Comparison of ENCODE assay signal across 12 cellular contexts in the genomic region with DNA sequence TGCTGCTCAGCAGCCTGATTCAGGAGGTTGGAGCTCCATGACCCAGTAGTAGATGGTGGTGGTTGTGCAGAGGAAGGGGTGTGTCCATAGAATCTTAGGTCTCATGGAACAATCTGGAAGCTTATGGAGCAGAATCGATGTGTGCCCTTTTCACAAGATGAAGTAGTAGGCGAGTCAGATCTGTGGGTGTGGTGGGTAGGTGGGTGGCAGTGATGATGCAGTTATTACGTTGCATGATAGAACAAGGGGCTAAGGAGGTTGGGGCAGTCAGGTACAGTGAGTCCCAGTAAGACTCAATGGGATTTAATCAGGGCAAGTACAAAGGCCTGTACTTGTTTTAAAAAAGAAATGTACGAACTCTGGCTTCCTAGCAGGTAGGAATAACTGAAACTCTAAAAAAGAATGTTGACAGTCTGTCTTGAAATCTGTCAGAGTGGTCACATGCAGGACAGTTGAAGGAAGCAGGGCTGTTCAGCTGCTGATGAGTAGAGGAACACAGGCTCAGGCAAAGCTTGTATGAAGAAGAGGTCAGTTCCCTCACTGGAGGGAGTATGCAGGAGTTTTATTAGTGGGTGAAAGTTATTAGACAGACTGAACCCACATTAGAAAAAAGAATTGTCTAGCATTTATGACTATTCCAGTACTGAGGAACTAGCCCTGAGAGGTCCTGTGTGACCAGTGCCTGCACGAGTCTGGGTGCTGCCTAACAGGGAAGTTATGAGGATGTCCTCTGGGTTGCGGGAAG. TPM values are rescaled to one million over a fixed set of nuclear protein-coding genes. Genes with fewer than 3 reads are reported as not detected.
A peak's percentile ranks its signal among the peaks of the same experiment; 100 is the strongest.
DNase-seq lines count a peak whose midpoint lies in the region; ATAC-seq and TF ChIP-seq lines count a peak whose summit lies in the region.
"Had no signal": no experiment of that assay in that cellular context is flagged by ENCODE, and none has a peak within 500 bp of the region (broad histone marks: within the 10 kb centered on the region; RNA-seq: fewer than 3 reads in every experiment).

No MANE protein-coding gene starts in this region.

- ATAC-seq in CD4-positive, alpha-beta T cell (ENCODE audit: poor library complexity): no peak
- ATAC-seq in naive thymus-derived CD4-positive, alpha-beta T cell: no peak
- ATAC-seq in HG02970 (IDR thresholded peaks at IDR 0.05; ENCODE audit: low FRiP score, unreplicated experiment) (no peak), HG03097 (IDR thresholded peaks at IDR 0.05; ENCODE audit: low FRiP score, unreplicated experiment) (no peak)

- TF ChIP-seq CTCF in CD4-positive, alpha-beta T cell (IDR thresholded peaks at IDR 0.05): no peak

- peak overlapping the region; percentile 61 for H3K27ac Mint-ChIP-seq in CD4-positive, alpha-beta T cell
- peak overlapping the region; percentile 85 for H3K27ac Mint-ChIP-seq in activated naive CD4-positive, alpha-beta T cell treated with anti-CD3 and anti-CD28 coated beads, Interleukin-2, amount 50 U/mL, for 24 hours
- H3K27ac Mint-ChIP-seq in naive thymus-derived CD4-positive, alpha-beta T cell: peak overlapping the region; percentile 36 to 80 (median 69)

- H4K20me1 ChIP-seq in BLaER1 treated with 17β-estradiol and CSF1 and Interleukin-3, amounts not matched to agents 10 nM and 100 nM: peaks cover 100% of the 10 kb centered on the region in 11 experiments

- peaks cover 45% of the 10 kb centered on the region for H3K36me3 Mint-ChIP-seq in CD4-positive, alpha-beta T cell (ENCODE audit: low read depth)
- H3K36me3 Mint-ChIP-seq in activated naive CD4-positive, alpha-beta T cell treated with anti-CD3 and anti-CD28 coated beads, Interleukin-2, amount 50 U/mL, for 24 hours: peaks cover 25% of the 10 kb centered on the region
- H3K36me3 Mint-ChIP-seq in naive thymus-derived CD4-positive, alpha-beta T cell: peaks cover 3 to 38% (median 24%) of the 10 kb centered on the region in 5 donors

- intact Hi-C loops in CD4-positive, alpha-beta T cell (cut with DNase I, micrococcal nuclease): no loop called here
- intact Hi-C loops in naive thymus-derived CD4-positive, alpha-beta T cell (cut with micrococcal nuclease): no loop called here

- H3K4me3 ChIP-seq in BLaER1 treated with 17β-estradiol and CSF1 and Interleukin-3, amounts not matched to agents 10 nM and 100 nM: no peak overlapping the region
- no peak overlapping the region for H3K4me3 ChIP-seq in naive thymus-derived CD4-positive, alpha-beta T cell (ENCODE audit: low read length)

- no peak for DNase-seq in CD4-positive, alpha-beta T cell
- no peak for DNase-seq in naive thymus-derived CD4-positive, alpha-beta T cell
- DNase-seq in DMS53 (lab: John Stamatoyannopoulos, UW): no peak
- DNase-seq: aorta, COR-L47, NCI-H1048, retina, substantia nigra had no signal

- H3K9ac ChIP-seq in BLaER1 treated with 17β-estradiol and CSF1 and Interleukin-3, amounts not matched to agents 10 nM and 100 nM: peak overlapping the region in 1 of 11 experiments; percentile 28; a peak in 1 of 22 replicates

- peak overlapping the region; percentile 25 to 100 (median 92); a peak in 21 of 22 replicates for H3K4me2 ChIP-seq in BLaER1 treated with 17β-estradiol and CSF1 and Interleukin-3, amounts not matched to agents 10 nM and 100 nM

- H3K9me3 Mint-ChIP-seq in CD4-positive, alpha-beta T cell: peaks cover 3% of the 10 kb centered on the region
- peaks cover 4% of the 10 kb centered on the region for H3K9me3 Mint-ChIP-seq in activated naive CD4-positive, alpha-beta T cell treated with anti-CD3 and anti-CD28 coated beads, Interleukin-2, amount 50 U/mL, for 24 hours
- peaks cover 0 to 11% (median 3%) of the 10 kb centered on the region in 11 donors for H3K9me3 Mint-ChIP-seq in naive thymus-derived CD4-positive, alpha-beta T cell

- peaks cover 52 to 99% (median 93%) of the 10 kb centered on the region in 11 experiments for H3K36me3 ChIP-seq in BLaER1 treated with 17β-estradiol and CSF1 and Interleukin-3, amounts not matched to agents 10 nM and 100 nM
- peaks cover 0 to 9% (median 0%) of the 10 kb centered on the region in 3 experiments for H3K36me3 ChIP-seq in naive thymus-derived CD4-positive, alpha-beta T cell (ENCODE audit: control insufficient read depth in 2 of 3, insufficient read depth in 3 of 3, low read length in 3 of 3)

- no peak overlapping the region for H3K27ac ChIP-seq in BLaER1 treated with 17β-estradiol and CSF1 and Interleukin-3, amounts not matched to agents 10 nM and 100 nM
- no peak overlapping the region for H3K27ac ChIP-seq in CD4-positive, alpha-beta T cell (ENCODE audit: low read depth, low read length)
- no peak overlapping the region for H3K27ac ChIP-seq in naive thymus-derived CD4-positive, alpha-beta T cell (ENCODE audit: low read depth, low read length)

- peaks cover 80% of the 10 kb centered on the region for H3K4me1 Mint-ChIP-seq in CD4-positive, alpha-beta T cell (ENCODE audit: low read depth)
- H3K4me1 Mint-ChIP-seq in activated naive CD4-positive, alpha-beta T cell treated with anti-CD3 and anti-CD28 coated beads, Interleukin-2, amount 50 U/mL, for 24 hours: peaks cover 89% of the 10 kb centered on the region
- peaks cover 55 to 92% (median 77%) of the 10 kb centered on the region in 7 donors for H3K4me1 Mint-ChIP-seq in naive thymus-derived CD4-positive, alpha-beta T cell

- peaks cover 90 to 100% (median 97%) of the 10 kb centered on the region in 10 experiments for H3K4me1 ChIP-seq in BLaER1 treated with 17β-estradiol and CSF1 and Interleukin-3, amounts not matched to agents 10 nM and 100 nM
- peaks cover 0 to 49% of the 10 kb centered on the region in 2 donors for H3K4me1 ChIP-seq in naive thymus-derived CD4-positive, alpha-beta T cell (ENCODE audit: control insufficient read depth in 2 of 2, insufficient read depth in 2 of 2, low read length in 2 of 2)

- H3K9me3 ChIP-seq in BLaER1 treated with 17β-estradiol and CSF1 and Interleukin-3, amounts not matched to agents 10 nM and 100 nM (replicated peaks in 1 of 11): no peaks in the 10 kb centered on the region
- H3K9me3 ChIP-seq in CD4-positive, alpha-beta T cell (ENCODE audit: control insufficient read depth, low read length): no peaks in the 10 kb centered on the region
- peaks cover 0 to 5% (median 0%) of the 10 kb centered on the region in 3 experiments for H3K9me3 ChIP-seq in naive thymus-derived CD4-positive, alpha-beta T cell (ENCODE audit: control insufficient read depth in 2 of 3, low read length in 3 of 3)

- POLR2A ChIA-PET in CD4-positive, alpha-beta T cell (lab: Charles Lee): interaction anchor here (1.3 kb wide), 1 partner anchor 38 kb away, joined by 3 read pairs; no protein-coding TSS in a partner anchor
- POLR2A ChIA-PET in naive thymus-derived CD4-positive, alpha-beta T cell (lab: Charles Lee): interaction anchor here (0.6 kb wide), 1 partner anchor 315 kb away, joined by 3 read pairs; no protein-coding TSS in a partner anchor

- H3K27me3 ChIP-seq in BLaER1 treated with 17β-estradiol and CSF1 and Interleukin-3, amounts not matched to agents 10 nM and 100 nM: no peaks in the 10 kb centered on the region
- no peaks in the 10 kb centered on the region for H3K27me3 ChIP-seq in CD4-positive, alpha-beta T cell (ENCODE audit: control insufficient read depth, insufficient read depth, low read length)
- H3K27me3 ChIP-seq in naive thymus-derived CD4-positive, alpha-beta T cell (ENCODE audit: control insufficient read depth in 2 of 2, insufficient read depth in 2 of 2, low read length in 2 of 2): no peaks in the 10 kb centered on the region

- no peaks in the 10 kb centered on the region for H3K27me3 Mint-ChIP-seq in CD4-positive, alpha-beta T cell
- no peaks in the 10 kb centered on the region for H3K27me3 Mint-ChIP-seq in activated naive CD4-positive, alpha-beta T cell treated with anti-CD3 and anti-CD28 coated beads, Interleukin-2, amount 50 U/mL, for 24 hours
- no peaks in the 10 kb centered on the region for H3K27me3 Mint-ChIP-seq in naive thymus-derived CD4-positive, alpha-beta T cell

- no peak overlapping the region for H3K4me3 Mint-ChIP-seq in CD4-positive, alpha-beta T cell
- peak overlapping the region; percentile 53 for H3K4me3 Mint-ChIP-seq in activated naive CD4-positive, alpha-beta T cell treated with anti-CD3 and anti-CD28 coated beads, Interleukin-2, amount 50 U/mL, for 24 hours
- peak overlapping the region in 7 of 10 donors; percentile 1 to 28 (median 10) for H3K4me3 Mint-ChIP-seq in naive thymus-derived CD4-positive, alpha-beta T cell

- CTCF ChIA-PET in CD4-positive, alpha-beta T cell (lab: Charles Lee): no interaction called here
- CTCF ChIA-PET in naive thymus-derived CD4-positive, alpha-beta T cell (lab: Charles Lee): no interaction called here

RNA-seq across cellular contexts. Expression of gene TET3, which starts 9.3 kb away (rescaled TPM):
- 10 to 100 TPM; 22.2 to 24.1 TPM for total RNA-seq in CD4-positive, alpha-beta T cell
- total RNA-seq in naive thymus-derived CD4-positive, alpha-beta T cell: 10 to 100 TPM; 19.1 to 38.6 (median 28.6) TPM
- 1 to 10 TPM in 1 of 2 donors, under 1 TPM in 1; 0.77 to 1.1 TPM for polyA plus RNA-seq in naive thymus-derived CD4-positive, alpha-beta T cell
